Comparison of ENCODE assay signal across 8 cellular contexts in genomic region chr4:185470503-185471195, GRCh38. TPM values are rescaled to one million over a fixed set of nuclear protein-coding genes. Genes with fewer than 3 reads are reported as not detected.
DNase-seq lines count a peak whose midpoint lies in the region; ATAC-seq and TF ChIP-seq lines count a peak whose summit lies in the region.

No MANE protein-coding gene starts in this region.

- peak overlapping the region in 1 of 2 experiments; percentile 73 for H3K14ac ChIP-seq in mesenchymal stem cell (ENCODE audit: low read length in 2 of 2)

- no peaks in the 10 kb centered on the region for H3K9me3 ChIP-seq in Karpas-422 (ENCODE audit: low read length)
- H3K9me3 ChIP-seq in mesenchymal stem cell (ENCODE audit: control insufficient read depth, low read length): no peaks in the 10 kb centered on the region

- peak overlapping the region in 1 of 2 experiments; percentile 86 for H3K23ac ChIP-seq in mesenchymal stem cell (ENCODE audit: low read length in 2 of 2)

- no peaks in the 10 kb centered on the region for H3K27me3 ChIP-seq in Karpas-422 (ENCODE audit: low read length)
- peaks cover 6 to 19% of the 10 kb centered on the region in 2 experiments for H3K27me3 ChIP-seq in mesenchymal stem cell (ENCODE audit: control insufficient read depth in 1 of 2, insufficient read depth in 1 of 2, low read length in 2 of 2)

- H4K20me1 ChIP-seq in Karpas-422 (ENCODE audit: insufficient read depth, low read depth, low read length): no peaks in the 10 kb centered on the region

- peaks cover 37% of the 10 kb centered on the region for H3K27me3 Mint-ChIP-seq in stimulated activated naive CD8-positive, alpha-beta T cell treated with anti-CD3 and anti-CD28 coated beads, Interleukin-15, amount 100 ng/mL, for 72 hours

- no peaks in the 10 kb centered on the region for H3K79me2 ChIP-seq in Karpas-422 (ENCODE audit: low read length)

- H2AFZ ChIP-seq in Karpas-422 (ENCODE audit: low read length) (peak overlapping the region; percentile 84; the same call in 1 of the 2 replicates), mesenchymal stem cell (ENCODE audit: low read depth, low read length) (peak overlapping the region; percentile 99)

- WGBS in mesenchymal stem cell: 15% methylated on average over 24 of the region's 41 CpGs

- no peaks in the 10 kb centered on the region for H3K79me1 ChIP-seq in mesenchymal stem cell (replicated peaks; ENCODE audit: low read length, poor library complexity, severe bottlenecking)

- TF ChIP-seq CTCF in 22Rv1 (IDR thresholded peaks at IDR 0.05) (no peak), GM12864 (IDR thresholded peaks at IDR 0.05; ENCODE audit: low read depth, low read length, missing control alignments) (no peak)

- no peak overlapping the region for H2BK120ac ChIP-seq in mesenchymal stem cell (ENCODE audit: low read depth, low read length)

- H3K4me3 ChIP-seq in GM12864 (ENCODE audit: low read depth, low read length): peak overlapping the region; percentile 82
- peak overlapping the region; percentile 64 for H3K4me3 ChIP-seq in Karpas-422 (ENCODE audit: low read length)
- peak overlapping the region; percentile 62 to 96 for H3K4me3 ChIP-seq in mesenchymal stem cell (ENCODE audit: insufficient read depth in 1 of 2, low read depth in 1 of 2, low read length in 2 of 2)

- H3K36me3 ChIP-seq in Karpas-422 (ENCODE audit: insufficient read depth, low read length) (no peaks in the 10 kb centered on the region), mesenchymal stem cell (ENCODE audit: control insufficient read depth in 1 of 2, insufficient read depth in 2 of 2, low read depth in 1 of 2, low read length in 2 of 2) (no peaks in the 10 kb centered on the region)

- H3K4me1 ChIP-seq in Karpas-422 (ENCODE audit: low read length) (peaks cover 17% of the 10 kb centered on the region), mesenchymal stem cell (ENCODE audit: control insufficient read depth, insufficient read depth, low read depth, low read length) (peaks cover 8% of the 10 kb centered on the region)

- peak overlapping the region; percentile 6 to 86 for H3K18ac ChIP-seq in mesenchymal stem cell (ENCODE audit: low read depth in 1 of 2, low read length in 2 of 2)

- DNase-seq in GM12864 (ENCODE audit: low read depth): no peak
- no peak for DNase-seq in Karpas-422
- DNase-seq in activated CD4-positive, CD25-positive, alpha-beta regulatory T cell treated with anti-CD3 and anti-CD28 coated beads, Interleukin-2, amount 50 U/mL, for 16 hours (ENCODE audit: low read depth, low spot score): peak; percentile 15
- peak; percentile 53 for DNase-seq in effector CD8-positive, alpha-beta T cell (lab: John Stamatoyannopoulos, UW)
- DNase-seq in mesenchymal stem cell: peak; percentile 26
- peak; percentile 45 to 50 for DNase-seq in stimulated activated naive CD8-positive, alpha-beta T cell treated with anti-CD3 and anti-CD28 coated beads, Interleukin-15, amount 100 ng/mL, for 72 hours
- no peak for DNase-seq in RKO (ENCODE audit: low spot score)

- H3K4me3 Mint-ChIP-seq in stimulated activated naive CD8-positive, alpha-beta T cell treated with anti-CD3 and anti-CD28 coated beads, Interleukin-15, amount 100 ng/mL, for 72 hours: peak overlapping the region; percentile 74 to 85

- no peak overlapping the region for H2BK5ac ChIP-seq in mesenchymal stem cell (ENCODE audit: low read depth, low read length, poor library complexity, severe bottlenecking)

- no peaks in the 10 kb centered on the region for H3K9me2 ChIP-seq in Karpas-422 (replicated peaks; ENCODE audit: insufficient read depth, low read length)

- peak overlapping the region; percentile 1 for H4K8ac ChIP-seq in mesenchymal stem cell (ENCODE audit: low read length)

- 0 out of 2 replicates have a peak overlapping the region, but pooled peaks have one; percentile 25 for H3K27ac ChIP-seq in 22Rv1
- H3K27ac ChIP-seq in Karpas-422 (ENCODE audit: low read length): no peak overlapping the region
- peak overlapping the region; percentile 2 for H3K27ac ChIP-seq in mesenchymal stem cell (ENCODE audit: low read length, poor library complexity, severe bottlenecking)

- H3K4me1 Mint-ChIP-seq in stimulated activated naive CD8-positive, alpha-beta T cell treated with anti-CD3 and anti-CD28 coated beads, Interleukin-15, amount 100 ng/mL, for 72 hours: peaks cover 8% of the 10 kb centered on the region

- H2BK12ac ChIP-seq in mesenchymal stem cell (ENCODE audit: low read length in 2 of 2): peak overlapping the region in 1 of 2 experiments; percentile 37

- no peaks in the 10 kb centered on the region for H3K9me3 Mint-ChIP-seq in stimulated activated naive CD8-positive, alpha-beta T cell treated with anti-CD3 and anti-CD28 coated beads, Interleukin-15, amount 100 ng/mL, for 72 hours

- peak overlapping the region in 1 of 2 experiments; percentile 22 for H3K4ac ChIP-seq in mesenchymal stem cell (ENCODE audit: low read depth in 1 of 2, low read length in 2 of 2)

- H4K91ac ChIP-seq in mesenchymal stem cell (ENCODE audit: low read length): peak overlapping the region; percentile 14

- H3K9ac ChIP-seq in Karpas-422 (ENCODE audit: low read length): peak overlapping the region; percentile 50
- H3K9ac ChIP-seq in mesenchymal stem cell (ENCODE audit: low read length): peak overlapping the region; percentile 92

- peak; percentile 34 for ATAC-seq in stimulated activated naive CD8-positive, alpha-beta T cell treated with anti-CD3 and anti-CD28 coated beads, Interleukin-15, amount 100 ng/mL, for 72 hours

- H3K4me2 ChIP-seq in Karpas-422 (ENCODE audit: low read depth, low read length, poor library complexity, severe bottlenecking): peak overlapping the region; percentile 69
- H3K4me2 ChIP-seq in mesenchymal stem cell (ENCODE audit: low read length, poor library complexity, severe bottlenecking): peak overlapping the region; percentile 79

- H2AK5ac ChIP-seq in mesenchymal stem cell (ENCODE audit: low read length, severe bottlenecking): no peak overlapping the region

- H2BK15ac ChIP-seq in mesenchymal stem cell (ENCODE audit: low read depth, poor library complexity, severe bottlenecking): no peak overlapping the region

- no peak overlapping the region for H3K27ac Mint-ChIP-seq in stimulated activated naive CD8-positive, alpha-beta T cell treated with anti-CD3 and anti-CD28 coated beads, Interleukin-15, amount 100 ng/mL, for 72 hours

RNA-seq across cellular contexts. Expression of gene CCDC110, which starts 0.9 kb away (rescaled TPM):
- total RNA-seq in Karpas-422 (2014; rRNA removed; shearing (Covaris generic); ENCODE audit: low replicate concordance): 2.2 TPM in 1 of 2 replicates, not detected in the other
- 1.4 TPM for polyA plus RNA-seq in mesenchymal stem cell (2013, experiment 1 of 2)
- 1.3 TPM for polyA plus RNA-seq in mesenchymal stem cell (2013, experiment 2 of 2)

RNA-seq across cellular contexts. Expression of gene UFSP2, which starts 44.9 kb away (rescaled TPM):
- total RNA-seq in Karpas-422 (2014; rRNA removed; shearing (Covaris generic); ENCODE audit: low replicate concordance): 13.4 and 19.0 TPM in 2 replicates
- 25.8 TPM for polyA plus RNA-seq in mesenchymal stem cell (2013, experiment 1 of 2)
- polyA plus RNA-seq in mesenchymal stem cell (2013, experiment 2 of 2): 25.6 TPM

Comparison
In these comparisons a context has a peak if more than half of its experiments do, and no peak if none do; other contexts are left out.
1. DNase-seq: peak in activated CD4-positive, CD25-positive, alpha-beta regulatory T cell treated with anti-CD3 and anti-CD28 coated beads, Interleukin-2, amount 50 U/mL, for 16 hours (single experiment), effector CD8-positive, alpha-beta T cell (single experiment), mesenchymal stem cell (single experiment) and stimulated activated naive CD8-positive, alpha-beta T cell treated with anti-CD3 and anti-CD28 coated beads, Interleukin-15, amount 100 ng/mL, for 72 hours (2 of 2); none in GM12864 (single experiment), Karpas-422 (single experiment) and RKO (single experiment).
2. Peak in every context shown above with its lines, with median percentiles within 50 percentile points of each other: H3K4me3 ChIP-seq.